In the genomic region with DNA sequence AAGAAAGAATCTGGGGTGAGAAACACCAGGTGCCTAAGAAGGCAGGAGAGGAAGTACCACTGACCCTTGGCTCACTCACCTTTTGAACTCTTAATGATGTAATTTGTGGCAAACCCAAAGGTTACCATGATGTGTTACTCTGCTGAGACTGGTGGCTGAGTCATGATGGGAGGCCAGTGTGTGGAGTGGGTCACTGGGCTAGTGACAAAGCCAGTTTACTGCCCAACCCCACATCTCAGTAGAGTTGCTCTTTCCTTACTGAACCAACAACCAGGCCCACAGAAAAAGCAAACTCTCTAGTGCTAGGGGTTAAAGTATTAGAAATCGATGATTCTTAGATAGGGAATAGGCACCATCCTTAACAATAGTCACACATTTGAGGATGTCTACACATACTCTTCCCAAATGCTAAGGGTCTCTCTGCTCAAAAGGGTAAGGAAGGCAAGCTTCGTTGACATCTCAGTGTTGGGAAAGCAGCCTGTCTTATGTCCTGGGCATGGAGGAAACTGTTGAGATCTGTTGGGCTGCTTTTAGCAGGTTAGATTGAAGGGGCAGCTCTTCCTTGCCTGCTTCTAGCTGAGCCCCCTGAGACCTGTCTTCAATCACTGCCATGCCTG, we compare ENCODE assay signal across 1 cellular context.
TF ChIP-seq lines count a peak whose summit lies in the region.

No MANE protein-coding gene starts in this region.

TF ChIP-seq in HepG2, 621 proteins besides CTCF, POLR2A, EP300 and RAD21:
- TF ChIP-seq RARA (CRISPR knock-in tag; IDR thresholded peaks at IDR 0.05) (peak; percentile 67), NCOR1 (IDR thresholded peaks at IDR 0.05; ENCODE audit: borderline replicate concordance, low read length) (no peak), XRCC5 (optimal IDR thresholded peaks at IDR 0.05; ENCODE audit: low read length) (no peak), YY1 (IDR thresholded peaks at IDR 0.05; ENCODE audit: insufficient read depth, insufficient replicate concordance, low read depth, low read length) (no peak), NR2F1 (CRISPR knock-in tag; IDR thresholded peaks at IDR 0.05) (0 out of 4 replicates have a peak, but pooled peaks of 1 of the 2 experiments have one; percentile 18), ARNTL (CRISPR knock-in tag; IDR thresholded peaks at IDR 0.05) (no peak)
- TF ChIP-seq, protein P1, sequence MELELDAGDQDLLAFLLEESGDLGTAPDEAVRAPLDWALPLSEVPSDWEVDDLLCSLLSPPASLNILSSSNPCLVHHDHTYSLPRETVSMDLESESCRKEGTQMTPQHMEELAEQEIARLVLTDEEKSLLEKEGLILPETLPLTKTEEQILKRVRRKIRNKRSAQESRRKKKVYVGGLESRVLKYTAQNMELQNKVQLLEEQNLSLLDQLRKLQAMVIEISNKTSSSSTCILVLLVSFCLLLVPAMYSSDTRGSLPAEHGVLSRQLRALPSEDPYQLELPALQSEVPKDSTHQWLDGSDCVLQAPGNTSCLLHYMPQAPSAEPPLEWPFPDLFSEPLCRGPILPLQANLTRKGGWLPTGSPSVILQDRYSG (CRISPR knock-in tag; IDR thresholded peaks at IDR 0.05) = no peak
